ENCODE assay signal across 8 cellular contexts in genomic region chr11:67648140-67648795, GRCh38.
DNase-seq lines count a peak whose midpoint lies in the region; ATAC-seq lines count a peak whose summit lies in the region.

No MANE protein-coding gene starts in this region.

- DNase-seq in NCI-H2171 treated with DMSO at 0.1 percent for 48 hours (lab: John Stamatoyannopoulos, UW) (peak; percentile 31), NCI-H2171 (lab: John Stamatoyannopoulos, UW) (no peak), SIG-M5 treated with dmso at 0.1 percent for 504 hours (lab: John Stamatoyannopoulos, UW; ENCODE audit: unreplicated experiment) (peak; percentile 64), NCI-H1048 (lab: John Stamatoyannopoulos, UW) (no peak)
- DNase-seq in central memory CD4-positive, alpha-beta T cell: peak; percentile 30
- DNase-seq in stimulated activated CD4-positive, alpha-beta T cell treated with anti-CD3 and anti-CD28 coated beads, Interleukin-4, amount 100 ng/mL, for 1 hour: peak; percentile 46

- ATAC-seq in HG03135 (IDR thresholded peaks at IDR 0.05; ENCODE audit: unreplicated experiment) (peak; percentile 60), HG03571 (IDR thresholded peaks at IDR 0.05; ENCODE audit: unreplicated experiment) (no peak)

Comparison
In these comparisons a context has a peak if more than half of its experiments do, and no peak if none do; other contexts are left out.
1. DNase-seq: peak in NCI-H2171 treated with DMSO at 0.1 percent for 48 hours (single experiment), SIG-M5 treated with dmso at 0.1 percent for 504 hours (single experiment), central memory CD4-positive, alpha-beta T cell (single experiment) and stimulated activated CD4-positive, alpha-beta T cell treated with anti-CD3 and anti-CD28 coated beads, Interleukin-4, amount 100 ng/mL, for 1 hour (single experiment); none in NCI-H2171 (single experiment) and NCI-H1048 (single experiment).